In the genomic region with DNA sequence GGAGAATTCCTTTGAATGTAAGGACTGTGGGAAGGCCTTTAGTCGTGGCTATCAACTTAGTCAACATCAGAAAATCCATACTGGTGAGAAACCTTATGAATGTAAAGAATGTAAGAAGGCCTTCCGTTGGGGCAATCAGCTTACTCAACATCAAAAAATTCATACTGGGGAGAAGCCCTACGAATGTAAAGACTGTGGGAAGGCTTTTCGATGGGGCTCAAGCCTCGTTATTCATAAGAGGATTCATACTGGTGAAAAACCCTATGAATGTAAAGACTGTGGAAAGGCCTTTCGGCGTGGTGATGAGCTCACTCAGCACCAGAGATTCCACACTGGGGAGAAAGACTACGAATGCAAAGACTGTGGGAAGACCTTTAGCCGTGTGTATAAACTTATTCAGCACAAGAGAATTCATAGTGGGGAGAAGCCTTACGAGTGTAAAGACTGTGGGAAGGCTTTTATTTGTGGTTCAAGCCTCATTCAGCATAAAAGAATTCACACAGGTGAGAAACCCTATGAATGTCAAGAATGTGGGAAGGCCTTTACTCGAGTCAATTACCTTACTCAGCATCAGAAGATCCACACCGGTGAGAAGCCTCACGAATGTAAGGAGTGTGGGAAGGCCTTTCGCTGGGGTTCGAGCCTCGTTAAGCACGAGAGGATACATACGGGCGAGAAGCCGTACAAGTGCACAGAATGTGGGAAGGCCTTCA, we compare ENCODE assay signal across 15 cellular contexts. TPM values are rescaled to one million over a fixed set of nuclear protein-coding genes. Genes with fewer than 3 reads are reported as not detected.
DNase-seq lines count a peak whose midpoint lies in the region; ATAC-seq, FAIRE-seq and TF ChIP-seq lines count a peak whose summit lies in the region.
"Had no signal": no experiment of that assay in that cellular context is flagged by ENCODE, and none has a peak within 500 bp of the region (broad histone marks: within the 10 kb centered on the region; RNA-seq: fewer than 3 reads in every experiment).

No MANE protein-coding gene starts in this region.

- H3K27ac ChIP-seq in CD4-positive, alpha-beta T cell (ENCODE audit: low read depth, low read length), result no peak overlapping the region
- H3K27ac ChIP-seq in HCT116 (ENCODE audit: low read depth, low read length) (no peak overlapping the region), H1 (ENCODE audit: low read depth, low read length) (no peak overlapping the region; the same call in 1 of the 2 replicates), ascending aorta (no peak overlapping the region)

- intact Hi-C loops in CD4-positive, alpha-beta T cell (cut with DNase I, micrococcal nuclease), result no loop called here
- intact Hi-C loops in HCT116 (cut with micrococcal nuclease) (no loop called here), posterior vena cava (cut with DNase I) (no loop called here), ascending aorta (cut with DNase I) (no loop called here)

- no peak overlapping the region for H2BK5ac ChIP-seq in H1 (ENCODE audit: low read depth, low read length)

- TF ChIP-seq POLR2A in HCT116 (IDR thresholded peaks at IDR 0.05; ENCODE audit: borderline replicate concordance, extremely low read depth, insufficient read depth, insufficient read length) (no peak), H1 (IDR thresholded peaks at IDR 0.05; ENCODE audit: control extremely low read depth in 1 of 2, low read depth in 2 of 2, low read length in 2 of 2) (no peak)

- H3K4me3 Mint-ChIP-seq in CD4-positive, alpha-beta T cell, result peak overlapping the region; percentile 57

- no peak for TF ChIP-seq CTCF in CD4-positive, alpha-beta T cell (IDR thresholded peaks at IDR 0.05)
- no peak for TF ChIP-seq CTCF in HCT116 (IDR thresholded peaks at IDR 0.05 in 2 of 3, conservative IDR thresholded peaks at IDR 0.05 in 1 of 3; ENCODE audit: borderline replicate concordance in 1 of 3, insufficient read depth in 1 of 3, low read depth in 2 of 3, low read length in 2 of 3)
- no peak for TF ChIP-seq CTCF in H1 (IDR thresholded peaks at IDR 0.05; ENCODE audit: control extremely low read depth in 1 of 3, insufficient read depth in 1 of 3, low read depth in 1 of 3, low read length in 3 of 3)
- no peak for TF ChIP-seq CTCF in ascending aorta (IDR thresholded peaks at IDR 0.05)

- peaks cover 79% of the 10 kb centered on the region for H3K9me3 ChIP-seq in CD4-positive, alpha-beta T cell (ENCODE audit: control insufficient read depth, low read length)
- H3K9me3 ChIP-seq in HCT116 (ENCODE audit: control insufficient read depth in 1 of 2, insufficient read depth in 1 of 2, low read depth in 1 of 2, low read length in 2 of 2), result peaks cover 15 to 20% of the 10 kb centered on the region in 2 experiments; a peak in 3 of 4 replicates
- H3K9me3 ChIP-seq in H1 (ENCODE audit: insufficient read depth in 2 of 2, low read depth in 1 of 2, low read length in 1 of 2), result peaks cover 20 to 27% of the 10 kb centered on the region in 2 experiments
- H3K9me3 ChIP-seq in ascending aorta, result peaks cover 22 to 74% of the 10 kb centered on the region in 2 donors

- no peak overlapping the region for H2BK20ac ChIP-seq in H1 (ENCODE audit: low read length)

- no peak overlapping the region for H3K56ac ChIP-seq in H1 (replicated peaks; ENCODE audit: insufficient read length, low read depth, low read length)

- no peak overlapping the region for H2BK120ac ChIP-seq in H1 (replicated peaks; ENCODE audit: low read depth, low read length)

- H3K36me3 ChIP-seq in HCT116 (ENCODE audit: control insufficient read depth in 1 of 2, insufficient read depth in 2 of 2, low read length in 2 of 2) (no peaks in the 10 kb centered on the region), H1 (ENCODE audit: control insufficient read depth in 2 of 4, insufficient read depth in 4 of 4, low read length in 3 of 4) (peaks cover 14 to 71% (median 39%) of the 10 kb centered on the region in 4 experiments), ascending aorta (peaks cover 51 to 79% of the 10 kb centered on the region in 2 donors)

- 0 out of 2 replicates have a peak, but pooled peaks cover 4% of the 10 kb centered on the region for H3K23me2 ChIP-seq in H1 (ENCODE audit: low read depth, low read length)

- H3K14ac ChIP-seq in H1 (ENCODE audit: insufficient read length), result no peak overlapping the region

- H3K9ac ChIP-seq in HCT116 (ENCODE audit: low read length), result no peak overlapping the region
- H3K9ac ChIP-seq in H1 (replicated peaks in 1 of 4; ENCODE audit: extremely low read depth in 1 of 4, low read depth in 3 of 4, low read length in 3 of 4), result no peak overlapping the region

- 97% methylated on average over 20 of the region's 20 CpGs; no CpG with 5 or more reads in 1 of the 2 experiments for WGBS in H1 (ENCODE audit: extremely low coverage in 1 of 2, insufficient coverage in 1 of 2, insufficient read length in 1 of 2, insufficient replicate concordance in 2 of 2, low coverage in 1 of 2, low lambda C conversion rate in 2 of 2, missing lambda C conversion rate in 1 of 2), 2 experiments

- no peaks in the 10 kb centered on the region for H3K27me3 ChIP-seq in CD4-positive, alpha-beta T cell (ENCODE audit: control insufficient read depth, insufficient read depth, low read length)
- H3K27me3 ChIP-seq in HCT116 (ENCODE audit: insufficient read depth, low read length) (no peaks in the 10 kb centered on the region), H1 (replicated peaks in 1 of 4; ENCODE audit: control insufficient read depth in 3 of 4, extremely low read depth in 1 of 4, insufficient read depth in 3 of 4, low read length in 3 of 4) (no peaks in the 10 kb centered on the region), ascending aorta (no peaks in the 10 kb centered on the region)

- TF ChIP-seq EP300 in H1 (IDR thresholded peaks at IDR 0.05; ENCODE audit: borderline replicate concordance in 1 of 2, low read depth in 2 of 2, low read length in 2 of 2), result no peak

- no peak for FAIRE-seq in H1 (lab: Jason Lieb, UNC)

- DNase-seq in CD4-positive, alpha-beta T cell, result no peak
- DNase-seq in HCT116 (ENCODE audit: low read depth, low spot score) (no peak), H1 (ENCODE audit: low read depth in 1 of 2, low spot score in 2 of 2) (no peak), posterior vena cava (ENCODE audit: low spot score) (peak; percentile 22), ascending aorta (ENCODE audit: low spot score in 2 of 2) (no peak), HK-2 (ENCODE audit: unreplicated experiment) (no peak)
- DNase-seq: C1 segment of cervical spinal cord, COR-L47, GOT3, NCI-H1436 treated with DMSO at 0.1 percent for 48 hours, NCI-H2081, NCI-H524, RPMI8226 had no signal

- H4K91ac ChIP-seq in H1 (replicated peaks; ENCODE audit: insufficient read length, low read length), result no peak overlapping the region

- BruUV-seq in HCT116 (replicated peaks; lab: Mats Ljungman, UMichigan), result no TSS peak

- H4K20me1 ChIP-seq in HCT116 (ENCODE audit: insufficient read depth) (no peaks in the 10 kb centered on the region), H1 (replicated peaks in 1 of 2; ENCODE audit: control insufficient read depth in 1 of 2, insufficient read depth in 2 of 2, low read length in 2 of 2) (no peaks in the 10 kb centered on the region)

- CTCF ChIA-PET in CD4-positive, alpha-beta T cell (lab: Charles Lee), result no interaction called here
- CTCF ChIA-PET in HCT116 (lab: Charles Lee), result no interaction called here
- CTCF ChIA-PET in H1 (lab: Charles Lee; ENCODE audit: partially characterized antibody), result interaction anchor here (1.3 kb wide), 1 partner anchor 16 kb away, joined by 6 read pairs; no protein-coding TSS in a partner anchor

- peak overlapping the region; percentile 71 for H3K27ac Mint-ChIP-seq in CD4-positive, alpha-beta T cell

- no peak overlapping the region for H2AFZ ChIP-seq in HCT116 (ENCODE audit: low read depth, low read length, poor library complexity, severe bottlenecking)
- no peak overlapping the region for H2AFZ ChIP-seq in H1 (ENCODE audit: low read length)

- H3K27me3 Mint-ChIP-seq in CD4-positive, alpha-beta T cell, result peaks cover 8% of the 10 kb centered on the region
- H3K27me3 Mint-ChIP-seq: IgD-negative memory B cell had no signal

- H3K4me2 ChIP-seq in HCT116 (ENCODE audit: low read length), result no peak overlapping the region
- no peak overlapping the region for H3K4me2 ChIP-seq in H1 (ENCODE audit: insufficient read depth in 1 of 2, low read depth in 2 of 2, low read length in 2 of 2)

- POLR2A ChIA-PET in CD4-positive, alpha-beta T cell (lab: Charles Lee), result no interaction called here
- POLR2A ChIA-PET in HCT116 (lab: Charles Lee) (no interaction called here), H1 (lab: Charles Lee; ENCODE audit: partially characterized antibody) (interaction anchor here (0.6 kb wide), 1 partner anchor 45 kb away, joined by 3 read pairs; no protein-coding TSS in a partner anchor)

- no peak overlapping the region for H4K8ac ChIP-seq in H1 (ENCODE audit: extremely low read depth, insufficient read depth, low read length)

- peaks cover 100% of the 10 kb centered on the region for H3K36me3 Mint-ChIP-seq in CD4-positive, alpha-beta T cell (ENCODE audit: low read depth)

- ATAC-seq in CD4-positive, alpha-beta T cell (ENCODE audit: poor library complexity), result no peak
- ATAC-seq in HCT116 (no peak), GM21723 (IDR thresholded peaks at IDR 0.05; ENCODE audit: unreplicated experiment) (no peak)

- H3K4me3 ChIP-seq in HCT116 (replicated peaks in 1 of 2; ENCODE audit: low read depth in 1 of 2, low read length in 2 of 2) (no peak overlapping the region), H1 (ENCODE audit: extremely low read depth in 1 of 4, insufficient read depth in 2 of 4, low read depth in 3 of 4, low read length in 4 of 4) (no peak overlapping the region), ascending aorta (no peak overlapping the region)

- H3K4me1 Mint-ChIP-seq in CD4-positive, alpha-beta T cell (ENCODE audit: low read depth), result peaks cover 5% of the 10 kb centered on the region

- RAD21 ChIA-PET in HCT116 (lab: Charles Lee; ENCODE audit: low non-redundant PET in 1 of 2, low total read pairs in 2 of 2, uncharacterized antibody in 2 of 2, unreplicated experiment in 2 of 2), result no interaction called here

- H3K23ac ChIP-seq in H1 (ENCODE audit: insufficient read length), result no peak overlapping the region

- H3K4me1 ChIP-seq in HCT116 (ENCODE audit: control insufficient read depth in 1 of 2, insufficient read depth in 2 of 2, low read length in 2 of 2) (no peaks in the 10 kb centered on the region), H1 (replicated peaks in 1 of 4; ENCODE audit: control insufficient read depth in 3 of 4, insufficient read depth in 4 of 4, low read length in 3 of 4) (peaks cover 0 to 10% (median 7%) of the 10 kb centered on the region in 4 experiments; a peak in 4 of 7 replicates), ascending aorta (no peaks in the 10 kb centered on the region)

- no peak for TF ChIP-seq RAD21 in HCT116 (IDR thresholded peaks at IDR 0.05; ENCODE audit: low read depth)
- no peak for TF ChIP-seq RAD21 in H1 (IDR thresholded peaks at IDR 0.05 in 1 of 2, conservative IDR thresholded peaks at IDR 0.05 in 1 of 2; ENCODE audit: low read depth in 2 of 2, low read length in 2 of 2)

- H2BK12ac ChIP-seq in H1 (ENCODE audit: low read depth, low read length), result no peak overlapping the region

- H3K79me1 ChIP-seq in H1 (ENCODE audit: low read depth, low read length), result no peaks in the 10 kb centered on the region

- H4K5ac ChIP-seq in H1 (ENCODE audit: insufficient read length, low read depth, low read length), result no peak overlapping the region

- peaks cover 26% of the 10 kb centered on the region for H3K9me3 Mint-ChIP-seq in CD4-positive, alpha-beta T cell

- no peaks in the 10 kb centered on the region for H3K9me2 ChIP-seq in HCT116 (ENCODE audit: insufficient read depth)

- H3K18ac ChIP-seq in H1 (ENCODE audit: extremely low read depth, low read length), result no peak overlapping the region

- H3K79me2 ChIP-seq in HCT116 (ENCODE audit: insufficient read depth, low read length) (no peaks in the 10 kb centered on the region), H1 (ENCODE audit: control insufficient read depth in 1 of 2, insufficient read depth in 2 of 2, low read length in 2 of 2) (no peaks in the 10 kb centered on the region)

- H2BK15ac ChIP-seq in H1 (ENCODE audit: low read length), result no peak overlapping the region

- no peak overlapping the region for H2AK5ac ChIP-seq in H1 (ENCODE audit: low read depth, low read length)

- H3K4ac ChIP-seq in H1 (replicated peaks; ENCODE audit: insufficient read length, low read depth, low read length), result no peak overlapping the region

RNA-seq across cellular contexts. Expression of a gene that starts 39.2 kb away (rescaled TPM):
- total RNA-seq in CD4-positive, alpha-beta T cell, result 100 to 1,000 TPM; 428 to 437 TPM
- 0.59 TPM for total RNA-seq in HCT116 (2021; ENCODE audit: unreplicated experiment)
- not detected in 2 replicates for polyA plus RNA-seq in HCT116 (2012)
- total RNA-seq in H1 (2021; fragmentation: NEBNext Ultra II Directional; extraction: Animal tissue kit (Norgen Biotek cat#: 25700)), result 36.7 and 44.1 TPM in 2 replicates
- polyA plus RNA-seq in H1 (2011; rRNA removed), result 30.0 and 43.7 TPM in 2 replicates
- polyA plus RNA-seq in H1 (2011; cell fraction: cytosol; rRNA removed), result 62.0 TPM
- 81.9 TPM for polyA plus RNA-seq in H1 (2011; cell fraction: nucleus; rRNA removed)
- polyA plus RNA-seq in H1 (2012, experiment 1 of 2), result 39.8 to 55.6 TPM (median 46.6 TPM) in 4 replicates
- polyA plus RNA-seq in H1 (2012, experiment 2 of 2), result 4.6 TPM
- 30.5 TPM for polyA plus RNA-seq in H1 (2013, experiment 1 of 2)
- polyA plus RNA-seq in H1 (2013, experiment 2 of 2), result 26.8 TPM
- polyA minus RNA-seq in H1 (2011; rRNA and poly(A)+ RNA removed), result 34.3 and 35.5 TPM in 2 replicates
- 22.2 TPM for polyA minus RNA-seq in H1 (2011; cell fraction: cytosol; rRNA and poly(A)+ RNA removed)
- 48.1 TPM for polyA minus RNA-seq in H1 (2011; cell fraction: nucleus; rRNA and poly(A)+ RNA removed)
- 10 to 100 TPM; 21.5 to 45.7 TPM for total RNA-seq in posterior vena cava
- 34.5 TPM for total RNA-seq in ascending aorta

RNA-seq across cellular contexts. Expression of a gene that starts 54.7 kb away (rescaled TPM):
- not detected for total RNA-seq in CD4-positive, alpha-beta T cell
- not detected for total RNA-seq in HCT116 (2021; ENCODE audit: unreplicated experiment)
- not detected in 2 replicates for polyA plus RNA-seq in HCT116 (2012)
- not detected in 2 replicates for total RNA-seq in H1 (2021; fragmentation: NEBNext Ultra II Directional; extraction: Animal tissue kit (Norgen Biotek cat#: 25700))
- polyA plus RNA-seq in H1 (2011; rRNA removed), result not detected in 2 replicates
- not detected for polyA plus RNA-seq in H1 (2011; cell fraction: cytosol; rRNA removed)
- polyA plus RNA-seq in H1 (2011; cell fraction: nucleus; rRNA removed), result not detected
- polyA plus RNA-seq in H1 (2012, experiment 1 of 2), result not detected in 4 replicates
- polyA plus RNA-seq in H1 (2012, experiment 2 of 2), result not detected
- polyA plus RNA-seq in H1 (2013, experiment 1 of 2), result 0.10 TPM
- polyA plus RNA-seq in H1 (2013, experiment 2 of 2), result not detected
- not detected in 2 replicates for polyA minus RNA-seq in H1 (2011; rRNA and poly(A)+ RNA removed)
- not detected for polyA minus RNA-seq in H1 (2011; cell fraction: cytosol; rRNA and poly(A)+ RNA removed)
- polyA minus RNA-seq in H1 (2011; cell fraction: nucleus; rRNA and poly(A)+ RNA removed), result not detected
- total RNA-seq in posterior vena cava, result not detected
- total RNA-seq in ascending aorta, result not detected
- polyA plus RNA-seq: IgD-negative memory B cell had no signal

Comparison
In these comparisons a context has a peak if more than half of its experiments do, and no peak if none do; other contexts are left out.
1. RNA of a gene that starts 39.2 kb away (total RNA-seq): 428 to 437 TPM in CD4-positive, alpha-beta T cell, 21.5 to 45.7 TPM in posterior vena cava, 36.7 to 44.1 TPM in H1 and 34.5 TPM in ascending aorta (single experiment); 0.59 TPM in HCT116 (single experiment); every median in the first group is over 10 times any median in the second.